Comparison of ENCODE assay signal across 20 cellular contexts in genomic region chr6:30837870-30838269, GRCh38. TPM values are rescaled to one million over a fixed set of nuclear protein-coding genes. Genes with fewer than 3 reads are reported as not detected.
DNase-seq lines count a peak whose midpoint lies in the region; ATAC-seq and TF ChIP-seq lines count a peak whose summit lies in the region.
"Had no signal": no experiment of that assay in that cellular context is flagged by ENCODE, and none has a peak within 500 bp of the region (broad histone marks: within the 10 kb centered on the region; RNA-seq: fewer than 3 reads in every experiment).

No MANE protein-coding gene starts in this region.

- no peaks in the 10 kb centered on the region; the same call in 1 of the 2 replicates for H3K79me2 ChIP-seq in GM23338 (replicated peaks; ENCODE audit: insufficient read depth)

- H3K79me1 ChIP-seq in mesenchymal stem cell (replicated peaks; ENCODE audit: low read length, poor library complexity, severe bottlenecking) = no peaks in the 10 kb centered on the region

- no peaks in the 10 kb centered on the region for H3K27me3 ChIP-seq in GM23338 (ENCODE audit: insufficient read depth)
- peaks cover 0 to 13% of the 10 kb centered on the region in 2 experiments for H3K27me3 ChIP-seq in mesenchymal stem cell (ENCODE audit: control insufficient read depth in 1 of 2, insufficient read depth in 1 of 2, low read length in 2 of 2)
- no peaks in the 10 kb centered on the region for H3K27me3 ChIP-seq in prostate gland (replicated peaks; ENCODE audit: insufficient read depth)
- H3K27me3 ChIP-seq: body of pancreas, foreskin keratinocyte, suprapubic skin had no signal

- H3K27ac ChIP-seq in GM23338 (ENCODE audit: low read depth) (no peak overlapping the region), mesenchymal stem cell (ENCODE audit: low read length, poor library complexity, severe bottlenecking) (no peak overlapping the region), prostate gland (no peak overlapping the region)
- H3K27ac ChIP-seq: 22Rv1, body of pancreas, epithelial cell of prostate, foreskin keratinocyte, suprapubic skin had no signal

- peaks cover 10% of the 10 kb centered on the region; the same call in 1 of the 2 replicates for H3F3A ChIP-seq in GM23338 (replicated peaks; ENCODE audit: low read depth)

- no peak overlapping the region for H2BK120ac ChIP-seq in mesenchymal stem cell (ENCODE audit: low read depth, low read length)

- H3K14ac ChIP-seq in mesenchymal stem cell (ENCODE audit: low read length in 2 of 2) = no peak overlapping the region

- H2AK5ac ChIP-seq in mesenchymal stem cell (ENCODE audit: low read length, severe bottlenecking) = no peak overlapping the region

- ATAC-seq in GM23338 (no peak), natural killer cell (no peak)
- ATAC-seq: activated CD4-positive, CD25-positive, alpha-beta regulatory T cell treated with anti-CD3 and anti-CD28 coated beads, Interleukin-2, amount 50 U/mL, for 24 hours; body of pancreas; foreskin keratinocyte had no signal

- no peak overlapping the region for H3K23ac ChIP-seq in mesenchymal stem cell (ENCODE audit: low read length in 2 of 2)

- no peak overlapping the region for H3K18ac ChIP-seq in mesenchymal stem cell (ENCODE audit: low read depth in 1 of 2, low read length in 2 of 2)

- H3K4me3 ChIP-seq in GM23338 = no peak overlapping the region
- no peak overlapping the region for H3K4me3 ChIP-seq in mesenchymal stem cell (ENCODE audit: insufficient read depth in 1 of 2, low read depth in 1 of 2, low read length in 2 of 2)
- no peak overlapping the region for H3K4me3 ChIP-seq in prostate gland
- H3K4me3 ChIP-seq: body of pancreas, suprapubic skin had no signal

- TF ChIP-seq CTCF in GM23338 (conservative IDR thresholded peaks at IDR 0.05; ENCODE audit: low read depth in 2 of 2) = no peak
- no peak for TF ChIP-seq CTCF in prostate gland (IDR thresholded peaks at IDR 0.05)
- TF ChIP-seq CTCF in natural killer cell (IDR thresholded peaks at IDR 0.05) = no peak

- no peak for TF ChIP-seq POLR2A in prostate gland (IDR thresholded peaks at IDR 0.05)

- H3K4me2 ChIP-seq in GM23338 (no peak overlapping the region), mesenchymal stem cell (ENCODE audit: low read length, poor library complexity, severe bottlenecking) (no peak overlapping the region)

- H3K27me3 Mint-ChIP-seq in GM23338 (ENCODE audit: insufficient read depth, low read depth, poor library complexity) (peaks cover 13% of the 10 kb centered on the region), natural killer cell (ENCODE audit: low read depth in 2 of 2) (peaks cover 0 to 4% of the 10 kb centered on the region in 2 donors)
- H3K27me3 Mint-ChIP-seq: activated naive CD8-positive, alpha-beta T cell treated with anti-CD3 and anti-CD28 coated beads for 36 hours had no signal

- H3K4ac ChIP-seq in mesenchymal stem cell (ENCODE audit: low read depth in 1 of 2, low read length in 2 of 2) = no peak overlapping the region

- peaks cover 40% of the 10 kb centered on the region for H3K4me1 ChIP-seq in GM23338 (ENCODE audit: insufficient read depth)
- H3K4me1 ChIP-seq in mesenchymal stem cell (ENCODE audit: control insufficient read depth, insufficient read depth, low read depth, low read length) = peaks cover 1% of the 10 kb centered on the region
- H3K4me1 ChIP-seq in prostate gland (replicated peaks) = no peaks in the 10 kb centered on the region
- H3K4me1 ChIP-seq: foreskin keratinocyte had no signal

- H3K9me3 Mint-ChIP-seq in GM23338 (peaks cover 39% of the 10 kb centered on the region), natural killer cell (no peaks in the 10 kb centered on the region)
- H3K9me3 Mint-ChIP-seq: activated naive CD8-positive, alpha-beta T cell treated with anti-CD3 and anti-CD28 coated beads for 36 hours; nephron progenitor cell had no signal

- peaks cover 29% of the 10 kb centered on the region for H3K36me3 ChIP-seq in GM23338 (ENCODE audit: insufficient read depth)
- no peaks in the 10 kb centered on the region for H3K36me3 ChIP-seq in mesenchymal stem cell (ENCODE audit: control insufficient read depth in 1 of 2, insufficient read depth in 2 of 2, low read depth in 1 of 2, low read length in 2 of 2)
- H3K36me3 ChIP-seq in prostate gland = no peaks in the 10 kb centered on the region
- H3K36me3 ChIP-seq: suprapubic skin had no signal

- intact Hi-C loops in prostate gland (cut with DNase I) (no loop called here), natural killer cell (cut with micrococcal nuclease) (no loop called here)

- H2BK15ac ChIP-seq in mesenchymal stem cell (ENCODE audit: low read depth, poor library complexity, severe bottlenecking) = no peak overlapping the region

- H3K4me1 Mint-ChIP-seq in GM23338 = peaks cover 20% of the 10 kb centered on the region
- peaks cover 15 to 34% of the 10 kb centered on the region in 2 donors for H3K4me1 Mint-ChIP-seq in natural killer cell

- 0% methylated on average over 1 of the region's 1 CpG for WGBS in mesenchymal stem cell
- WGBS in prostate gland = 43% methylated on average over 1 of the region's 1 CpG

- H4K8ac ChIP-seq in mesenchymal stem cell (ENCODE audit: low read length) = peak overlapping the region; percentile 53

- H3K9ac ChIP-seq in mesenchymal stem cell (ENCODE audit: low read length) = no peak overlapping the region

- DNase-seq in DMS153 (lab: John Stamatoyannopoulos, UW) = peak; percentile 13
- no peak for DNase-seq in DMS153 treated with DMSO at 0.1 percent for 48 hours (lab: John Stamatoyannopoulos, UW; ENCODE audit: unreplicated experiment)
- DNase-seq in GM23338 (ENCODE audit: low spot score) = no peak
- DNase-seq in RPMI8226 = peak; percentile 32
- DNase-seq in mesenchymal stem cell = peak; percentile 54
- DNase-seq in prostate gland (ENCODE audit: low spot score) = no peak
- DNase-seq in NCI-H2107 (lab: John Stamatoyannopoulos, UW) = no peak
- DNase-seq in natural killer cell = no peak
- DNase-seq: activated naive CD8-positive, alpha-beta T cell treated with anti-CD3 and anti-CD28 coated beads for 36 hours; body of pancreas; cortex of kidney; foreskin keratinocyte; nephron progenitor cell; stimulated activated CD8-positive, alpha-beta memory T cell treated with anti-CD3 and anti-CD28 coated beads, Interleukin-4, amount 100 ng/mL, for 48 hours; T-helper 9 cell had no signal

- H2BK5ac ChIP-seq in mesenchymal stem cell (ENCODE audit: low read depth, low read length, poor library complexity, severe bottlenecking) = no peak overlapping the region

- H2AFZ ChIP-seq in GM23338 = no peak overlapping the region
- H2AFZ ChIP-seq in mesenchymal stem cell (ENCODE audit: low read depth, low read length) = no peak overlapping the region

- H3K4me3 Mint-ChIP-seq in GM23338 = no peak overlapping the region
- no peak overlapping the region for H3K4me3 Mint-ChIP-seq in natural killer cell
- H3K4me3 Mint-ChIP-seq: activated naive CD8-positive, alpha-beta T cell treated with anti-CD3 and anti-CD28 coated beads for 36 hours; B cell; nephron progenitor cell had no signal

- H4K91ac ChIP-seq in mesenchymal stem cell (ENCODE audit: low read length) = no peak overlapping the region

- H3K36me3 Mint-ChIP-seq in GM23338 (ENCODE audit: low read depth) = peaks cover 64% of the 10 kb centered on the region
- H3K36me3 Mint-ChIP-seq in natural killer cell = no peaks in the 10 kb centered on the region
- H3K36me3 Mint-ChIP-seq: activated naive CD8-positive, alpha-beta T cell treated with anti-CD3 and anti-CD28 coated beads for 36 hours had no signal

- H2BK12ac ChIP-seq in mesenchymal stem cell (ENCODE audit: low read length in 2 of 2) = no peak overlapping the region

- H3K9me3 ChIP-seq in mesenchymal stem cell (ENCODE audit: control insufficient read depth, low read length) (no peaks in the 10 kb centered on the region), prostate gland (no peaks in the 10 kb centered on the region)
- H3K9me3 ChIP-seq: body of pancreas, suprapubic skin had no signal

- H3K9me2 ChIP-seq in GM23338 (ENCODE audit: insufficient read depth) = peaks cover 5% of the 10 kb centered on the region; the same call in 1 of the 2 replicates

- no peak overlapping the region for H3K27ac Mint-ChIP-seq in GM23338
- no peak overlapping the region for H3K27ac Mint-ChIP-seq in natural killer cell
- H3K27ac Mint-ChIP-seq: activated naive CD8-positive, alpha-beta T cell treated with anti-CD3 and anti-CD28 coated beads for 36 hours; B cell; nephron progenitor cell had no signal

- no peaks in the 10 kb centered on the region for H4K20me1 ChIP-seq in GM23338 (replicated peaks; ENCODE audit: insufficient read depth)

TF ChIP-seq in GM23338, 12 proteins besides CTCF, POLR2A, EP300 and RAD21:
- TF ChIP-seq ZNF331 (CRISPR knock-in tag; IDR thresholded peaks at IDR 0.05; ENCODE audit: low read depth) = no peak
- TF ChIP-seq JUNB (IDR thresholded peaks at IDR 0.05; ENCODE audit: unreplicated experiment) = no peak
- TF ChIP-seq STAT1 (IDR thresholded peaks at IDR 0.05; ENCODE audit: unreplicated experiment) = no peak
- no peak for TF ChIP-seq NANOG (IDR thresholded peaks at IDR 0.05; ENCODE audit: borderline replicate concordance)
- 0 out of 2 replicates have a peak, but pooled peaks have one; percentile 21 for TF ChIP-seq POLR2AphosphoS5 (IDR thresholded peaks at IDR 0.05; ENCODE audit: low read depth)
TF ChIP-seq in GM23338: peak in this region for 1.

RNA-seq across cellular contexts. Expression of gene DDR1, which starts 46.4 kb away (rescaled TPM):
- total RNA-seq in GM23338 (2014; rRNA removed; shearing (Covaris generic)) = 140 and 154 TPM in 2 replicates
- 58.3 and 71.6 TPM in 2 replicates for polyA plus RNA-seq in GM23338 (2016; fragmentation: Nextera tagmentation; extraction: Ambion mirVana)
- 20.0 TPM for polyA plus RNA-seq in mesenchymal stem cell (2013, experiment 1 of 2)
- 21.0 TPM for polyA plus RNA-seq in mesenchymal stem cell (2013, experiment 2 of 2)
- total RNA-seq in prostate gland (100 to 1,000 TPM; 178 to 182 TPM), natural killer cell (1 to 10 TPM; 2.6 to 7.4 (median 5.2) TPM)

Comparison
In these comparisons a context has a peak if more than half of its experiments do, and no peak if none do; other contexts are left out.
1. DNase-seq: peak in DMS153 (single experiment), RPMI8226 (single experiment) and mesenchymal stem cell (single experiment); none in DMS153 treated with DMSO at 0.1 percent for 48 hours (single experiment), GM23338 (single experiment), prostate gland (single experiment), NCI-H2107 (single experiment) and natural killer cell (single experiment).
2. RNA of gene DDR1, which starts 46.4 kb away (total RNA-seq): 178 to 182 TPM in prostate gland and 140 to 154 TPM in GM23338; 2.6 to 7.4 TPM in natural killer cell; every median in the first group is over 10 times any median in the second.